ENCODE assay signal across 18 cellular contexts in the genomic region with DNA sequence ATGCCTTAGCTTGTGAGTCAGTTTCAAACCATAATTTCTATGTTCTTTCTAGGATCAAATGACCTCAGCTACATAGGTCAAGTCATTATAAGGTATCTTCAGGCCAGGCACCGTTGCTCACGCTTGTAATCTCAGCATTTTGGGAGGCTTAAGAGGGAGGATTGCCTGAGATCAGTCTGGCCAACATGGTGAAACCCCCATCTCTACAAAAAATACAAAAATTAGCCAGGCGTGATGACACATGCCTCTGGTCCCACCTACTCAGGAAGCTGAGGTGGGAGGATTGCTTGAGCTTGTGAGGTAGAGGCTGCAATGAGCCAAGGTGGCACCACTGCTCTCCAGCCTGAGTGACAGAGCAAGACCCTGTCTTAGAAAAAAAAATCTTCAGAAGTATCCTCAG.
DNase-seq lines count a peak whose midpoint lies in the region; ATAC-seq and TF ChIP-seq lines count a peak whose summit lies in the region.
"Had no signal": no experiment of that assay in that cellular context is flagged by ENCODE, and none has a peak within 500 bp of the region (broad histone marks: within the 10 kb centered on the region; RNA-seq: fewer than 3 reads in every experiment).

No MANE protein-coding gene starts in this region.

- H3K27me3 ChIP-seq in thyroid gland = no peaks in the 10 kb centered on the region
- H3K27me3 ChIP-seq: SJCRH30 had no signal

- H3K36me3 ChIP-seq in thyroid gland = no peaks in the 10 kb centered on the region
- H3K36me3 ChIP-seq: SJCRH30 had no signal

- no peaks in the 10 kb centered on the region for H3K9me3 Mint-ChIP-seq in activated CD4-positive, alpha-beta memory T cell treated with anti-CD3 and anti-CD28 coated beads for 36 hours
- H3K9me3 Mint-ChIP-seq: GM23338 had no signal

- peak overlapping the region; percentile 72 for H3K27ac Mint-ChIP-seq in activated CD4-positive, alpha-beta memory T cell treated with anti-CD3 and anti-CD28 coated beads for 36 hours
- H3K27ac Mint-ChIP-seq: GM23338; stimulated activated memory B cell treated with anti-CD40 and anti-IgM and Interleukin-4, amounts not matched to agents 10 μg/mL and 1 μg/mL and 100 μg/mL, for 72 hours had no signal

- TF ChIP-seq CTCF in thyroid gland (IDR thresholded peaks at IDR 0.05) = no peak

- H3K4me3 Mint-ChIP-seq in activated CD4-positive, alpha-beta memory T cell treated with anti-CD3 and anti-CD28 coated beads for 36 hours = no peak overlapping the region
- H3K4me3 Mint-ChIP-seq: GM23338; stimulated activated memory B cell treated with anti-CD40 and anti-IgM and Interleukin-4, amounts not matched to agents 10 μg/mL and 1 μg/mL and 100 μg/mL, for 72 hours had no signal

- POLR2A ChIA-PET in activated CD4-positive, alpha-beta memory T cell treated with anti-CD3 and anti-CD28 coated beads for 36 hours (lab: Charles Lee) = interaction anchor here (0.6 to 1.7 kb wide), 4 partner anchors 15 to 358 kb away, joined by 3 to 11 read pairs (median 4); no protein-coding TSS in a partner anchor

- H3K27ac ChIP-seq in thyroid gland = no peak overlapping the region
- H3K27ac ChIP-seq: 22Rv1, SJCRH30 had no signal

- no peak for TF ChIP-seq POLR2A in thyroid gland (IDR thresholded peaks at IDR 0.05)

- CTCF ChIA-PET in activated CD4-positive, alpha-beta memory T cell treated with anti-CD3 and anti-CD28 coated beads for 36 hours (lab: Charles Lee) = interaction anchor here (0.7 kb wide), 1 partner anchor 10 kb away, joined by 3 read pairs; no protein-coding TSS in a partner anchor

- no peak overlapping the region for H3K4me3 ChIP-seq in thyroid gland (replicated peaks in 1 of 3)
- H3K4me3 ChIP-seq: GM23338, SJCRH30 had no signal

- peak; percentile 47 for DNase-seq in NK-92 treated with Interleukin-12 subunit alpha and Interleukin-12 subunit beta, amount 100 ng/mL, for 24 hours (lab: John Stamatoyannopoulos, UW)
- DNase-seq in NK-92 (lab: John Stamatoyannopoulos, UW; ENCODE audit: unreplicated experiment) (no peak), hepatic stellate cell (ENCODE audit: low spot score) (no peak), thyroid gland (no peak), DMS153 treated with DMSO at 0.1 percent for 48 hours (lab: John Stamatoyannopoulos, UW; ENCODE audit: unreplicated experiment) (no peak)
- peak; percentile 19 for DNase-seq in activated CD4-positive, alpha-beta memory T cell treated with anti-CD3 and anti-CD28 coated beads for 36 hours
- DNase-seq in stimulated activated CD8-positive, alpha-beta memory T cell treated with anti-CD3 and anti-CD28 coated beads, Interleukin-12 subunit alpha, Interleukin-12 subunit beta, amount 100 ng/mL, for 4 hours (ENCODE audit: low read depth) = peak; percentile 10
- DNase-seq: amygdala; DMS79; left ventricle myocardium superior; NCI-H526 treated with DMSO at 0.1 percent for 48 hours; nucleus accumbens; SJCRH30; stimulated activated CD4-positive, alpha-beta T cell treated with anti-CD3 and anti-CD28 coated beads, Interleukin-15, amount 100 ng/mL, for 24 hours had no signal

- WGBS in thyroid gland, 2 donors = 76 to 89% methylated on average over 3 of the region's 3 CpGs

- H3K4me1 ChIP-seq in thyroid gland = peaks cover 0 to 5% of the 10 kb centered on the region in 2 donors
- H3K4me1 ChIP-seq: SJCRH30 had no signal

- ATAC-seq in HG02885 (IDR thresholded peaks at IDR 0.05; ENCODE audit: poor library complexity, unreplicated experiment) = peak; percentile 8
- ATAC-seq: GM23338; left ventricle myocardium superior; stimulated activated memory B cell treated with anti-CD40 and anti-IgM and Interleukin-4, amounts not matched to agents 10 μg/mL and 1 μg/mL and 100 μg/mL, for 72 hours had no signal

- H3K27me3 Mint-ChIP-seq in activated CD4-positive, alpha-beta memory T cell treated with anti-CD3 and anti-CD28 coated beads for 36 hours = no peaks in the 10 kb centered on the region
- H3K27me3 Mint-ChIP-seq: stimulated activated memory B cell treated with anti-CD40 and anti-IgM and Interleukin-4, amounts not matched to agents 10 μg/mL and 1 μg/mL and 100 μg/mL, for 72 hours had no signal

- H3K36me3 Mint-ChIP-seq in activated CD4-positive, alpha-beta memory T cell treated with anti-CD3 and anti-CD28 coated beads for 36 hours = peaks cover 3% of the 10 kb centered on the region
- H3K36me3 Mint-ChIP-seq: stimulated activated memory B cell treated with anti-CD40 and anti-IgM and Interleukin-4, amounts not matched to agents 10 μg/mL and 1 μg/mL and 100 μg/mL, for 72 hours had no signal

- intact Hi-C loops in activated CD4-positive, alpha-beta memory T cell treated with anti-CD3 and anti-CD28 coated beads for 36 hours (cut with micrococcal nuclease) = loop anchor here (1.0 to 2.0 kb wide), 2 partner anchors 14 to 78 kb away; no protein-coding TSS in a partner anchor
- intact Hi-C loops in thyroid gland (cut with DNase I) = no loop called here

- H3K9me3 ChIP-seq in thyroid gland = no peaks in the 10 kb centered on the region
- H3K9me3 ChIP-seq: SJCRH30 had no signal

- peaks cover 24% of the 10 kb centered on the region for H3K4me1 Mint-ChIP-seq in activated CD4-positive, alpha-beta memory T cell treated with anti-CD3 and anti-CD28 coated beads for 36 hours (ENCODE audit: low read depth)
- H3K4me1 Mint-ChIP-seq: GM23338; stimulated activated memory B cell treated with anti-CD40 and anti-IgM and Interleukin-4, amounts not matched to agents 10 μg/mL and 1 μg/mL and 100 μg/mL, for 72 hours had no signal

Comparison
In these comparisons a context has a peak if more than half of its experiments do, and no peak if none do; other contexts are left out.
1. DNase-seq: peak in NK-92 treated with Interleukin-12 subunit alpha and Interleukin-12 subunit beta, amount 100 ng/mL, for 24 hours (single experiment), activated CD4-positive, alpha-beta memory T cell treated with anti-CD3 and anti-CD28 coated beads for 36 hours (single experiment) and stimulated activated CD8-positive, alpha-beta memory T cell treated with anti-CD3 and anti-CD28 coated beads, Interleukin-12 subunit alpha, Interleukin-12 subunit beta, amount 100 ng/mL, for 4 hours (single experiment); none in NK-92 (single experiment), hepatic stellate cell (single experiment), thyroid gland (0 of 2) and DMS153 treated with DMSO at 0.1 percent for 48 hours (single experiment).